In genomic region chr15:52569244-52569585, GRCh38 we compare ENCODE assay signal across 8 cellular contexts. TPM values are rescaled to one million over a fixed set of nuclear protein-coding genes. Genes with fewer than 3 reads are reported as not detected.
DNase-seq lines count a peak whose midpoint lies in the region; ATAC-seq and TF ChIP-seq lines count a peak whose summit lies in the region.

No MANE protein-coding gene starts in this region.

- intact Hi-C loops in activated naive CD4-positive, alpha-beta T cell treated with anti-CD3 and anti-CD28 coated beads for 36 hours (cut with micrococcal nuclease), result loop anchor here (1.0 to 2.0 kb wide), 4 partner anchors 109 to 313 kb away; no protein-coding TSS in a partner anchor
- intact Hi-C loops in upper lobe of right lung (cut with DNase I), result no loop called here

- TF ChIP-seq CTCF in astrocyte of the spinal cord (IDR thresholded peaks at IDR 0.05; ENCODE audit: low read depth, low read length), result no peak
- no peak for TF ChIP-seq CTCF in upper lobe of right lung (IDR thresholded peaks at IDR 0.05)

- H3K4me3 ChIP-seq in astrocyte of the spinal cord (ENCODE audit: low read depth, low read length) (peak overlapping the region; percentile 81), upper lobe of right lung (peak overlapping the region; percentile 89)

- CTCF ChIA-PET in activated naive CD4-positive, alpha-beta T cell treated with anti-CD3 and anti-CD28 coated beads for 36 hours (lab: Charles Lee), result interaction anchor here (1.4 kb wide), 1 partner anchor 161 kb away, joined by 3 read pairs; no protein-coding TSS in a partner anchor

- H3K4me1 ChIP-seq in upper lobe of right lung, result peaks cover 26% of the 10 kb centered on the region

- peaks cover 19% of the 10 kb centered on the region for H3K4me1 Mint-ChIP-seq in activated naive CD4-positive, alpha-beta T cell treated with anti-CD3 and anti-CD28 coated beads for 36 hours (ENCODE audit: low read depth)
- peaks cover 20% of the 10 kb centered on the region for H3K4me1 Mint-ChIP-seq in memory B cell

- no peaks in the 10 kb centered on the region for H3K27me3 Mint-ChIP-seq in activated naive CD4-positive, alpha-beta T cell treated with anti-CD3 and anti-CD28 coated beads for 36 hours (ENCODE audit: low read depth)
- H3K27me3 Mint-ChIP-seq in memory B cell, result no peaks in the 10 kb centered on the region

- peak overlapping the region; percentile 90 for H3K27ac Mint-ChIP-seq in activated naive CD4-positive, alpha-beta T cell treated with anti-CD3 and anti-CD28 coated beads for 36 hours
- H3K27ac Mint-ChIP-seq in memory B cell, result peak overlapping the region; percentile 98

- H3K27ac ChIP-seq in upper lobe of right lung, result peak overlapping the region; percentile 93

- no peak for DNase-seq in activated naive CD4-positive, alpha-beta T cell treated with anti-CD3 and anti-CD28 coated beads for 36 hours
- DNase-seq in activated naive CD4-positive, alpha-beta T cell (lab: John Stamatoyannopoulos, UW), result no peak
- DNase-seq in astrocyte of the spinal cord (ENCODE audit: low read depth, low spot score) (no peak), memory B cell (ENCODE audit: low spot score in 2 of 2) (no peak), upper lobe of right lung (no peak), NAMALWA (ENCODE audit: low spot score) (no peak)

- H3K36me3 ChIP-seq in upper lobe of right lung, result no peaks in the 10 kb centered on the region

- ATAC-seq in memory B cell (ENCODE audit: low read depth) (peak; percentile 10), upper lobe of right lung (peak; percentile 21), GM18861 (IDR thresholded peaks at IDR 0.05; ENCODE audit: unreplicated experiment) (no peak), GM21737 (IDR thresholded peaks at IDR 0.05; ENCODE audit: unreplicated experiment) (no peak)

- peak overlapping the region; percentile 86 for H3K4me3 Mint-ChIP-seq in activated naive CD4-positive, alpha-beta T cell treated with anti-CD3 and anti-CD28 coated beads for 36 hours
- H3K4me3 Mint-ChIP-seq in memory B cell, result peak overlapping the region; percentile 93

- in situ Hi-C loops in astrocyte of the spinal cord (cut with HindIII; ENCODE audit: low sequenced_read_pairs), result no loop called here

- no peaks in the 10 kb centered on the region for H3K27me3 ChIP-seq in upper lobe of right lung

- H3K36me3 Mint-ChIP-seq in activated naive CD4-positive, alpha-beta T cell treated with anti-CD3 and anti-CD28 coated beads for 36 hours (ENCODE audit: low read depth), result peaks cover 6% of the 10 kb centered on the region
- no peaks in the 10 kb centered on the region for H3K36me3 Mint-ChIP-seq in memory B cell

- no peaks in the 10 kb centered on the region for H3K9me3 ChIP-seq in upper lobe of right lung

- peaks cover 2% of the 10 kb centered on the region for H3K9me3 Mint-ChIP-seq in activated naive CD4-positive, alpha-beta T cell treated with anti-CD3 and anti-CD28 coated beads for 36 hours
- H3K9me3 Mint-ChIP-seq in memory B cell, result peaks cover 3% of the 10 kb centered on the region

RNA-seq across cellular contexts. Expression of gene ARPP19, which starts 0.4 kb away (rescaled TPM):
- 100 to 1,000 TPM; 130 to 144 TPM for total RNA-seq in activated naive CD4-positive, alpha-beta T cell treated with anti-CD3 and anti-CD28 coated beads for 36 hours
- total RNA-seq in upper lobe of right lung, result 156 TPM

RNA-seq across cellular contexts. Expression of gene MYO5A, which starts 40.5 kb away (rescaled TPM):
- 10 to 100 TPM; 13.2 to 13.7 TPM for total RNA-seq in activated naive CD4-positive, alpha-beta T cell treated with anti-CD3 and anti-CD28 coated beads for 36 hours
- total RNA-seq in upper lobe of right lung, result 26.0 TPM

Comparison
In these comparisons a context has a peak if more than half of its experiments do, and no peak if none do; other contexts are left out.
1. ATAC-seq: peak in memory B cell (single experiment) and upper lobe of right lung (single experiment); none in GM18861 (single experiment) and GM21737 (single experiment).